27 cellular contexts compared by ENCODE assay signal in the genomic region with DNA sequence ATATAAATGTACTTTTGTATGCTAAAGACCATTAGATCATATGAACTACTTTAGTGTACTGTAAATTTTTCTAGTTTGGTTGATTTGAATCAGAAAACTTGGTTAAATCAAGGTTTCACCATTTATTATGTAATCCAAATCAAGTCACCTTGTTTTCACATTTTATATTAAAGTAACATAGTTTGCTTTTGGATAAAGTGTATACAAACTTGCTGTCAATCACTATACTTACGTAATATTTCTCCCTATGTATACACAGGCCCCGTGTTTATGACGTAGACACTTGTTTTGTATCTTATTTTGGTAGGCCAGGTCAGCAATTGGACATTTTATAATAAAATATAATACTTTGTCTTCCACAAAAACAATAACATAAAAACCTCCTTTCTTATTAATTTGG.
"Had no signal": no experiment of that assay in that cellular context is flagged by ENCODE, and none has a peak within 500 bp of the region (broad histone marks: within the 10 kb centered on the region; RNA-seq: fewer than 3 reads in every experiment).

No MANE protein-coding gene starts in this region.

- H3K4me1 Mint-ChIP-seq: endodermal cell, mesothelial cell of epicardium, neural crest cell had no signal

- H3K27ac ChIP-seq: colonic mucosa, epithelial cell of prostate, gastrocnemius medialis, parathyroid adenoma, thoracic aorta, tibial nerve had no signal

- FAIRE-seq: keratinocyte, urothelium cell line had no signal

- H3K4me3 Mint-ChIP-seq: dendritic cell treated with granulocyte-macrophage colony-stimulating factor and Interleukin-4, amounts not matched to agents 40 ng/mL and 50 ng/mL, for 4 days; endodermal cell; mesothelial cell of epicardium; naive B cell; natural killer cell treated with Interleukin-12 subunit alpha and Interleukin-12 subunit beta and Interleukin-15 and Interleukin-18, amount 100 ng/mL, for 72 hours; neural crest cell; stimulated activated naive B cell treated with anti-CD40 and anti-IgM and Interleukin-4, amounts not matched to agents 10 μg/mL and 1 μg/mL and 100 μg/mL, for 72 hours; stimulated activated naive CD8-positive, alpha-beta T cell treated with anti-CD3 and anti-CD28 coated beads, Interleukin-15, Interleukin-2, amounts not matched to agents 100 ng/mL and 50 ng/mL, for 24 hours had no signal

- H3K9me3 ChIP-seq: colonic mucosa, gastrocnemius medialis, mucosa of descending colon, thoracic aorta, upper lobe of left lung had no signal

- H3K9ac ChIP-seq: parathyroid adenoma had no signal

- ATAC-seq: gastrocnemius medialis; left lobe of liver; mucosa of descending colon; natural killer cell treated with Interleukin-12 subunit alpha and Interleukin-12 subunit beta and Interleukin-15 and Interleukin-18, amount 100 ng/mL, for 72 hours; sciatic nerve; stimulated activated naive B cell treated with anti-CD40 and anti-IgM and Interleukin-4, amounts not matched to agents 10 μg/mL and 1 μg/mL and 100 μg/mL, for 72 hours had no signal

- H3K27me3 Mint-ChIP-seq: dendritic cell treated with granulocyte-macrophage colony-stimulating factor and Interleukin-4, amounts not matched to agents 40 ng/mL and 50 ng/mL, for 4 days; naive B cell; natural killer cell treated with Interleukin-12 subunit alpha and Interleukin-12 subunit beta and Interleukin-15 and Interleukin-18, amount 100 ng/mL, for 72 hours; progenitor cell of endocrine pancreas; stimulated activated naive B cell treated with anti-CD40 and anti-IgM and Interleukin-4, amounts not matched to agents 10 μg/mL and 1 μg/mL and 100 μg/mL, for 72 hours; stimulated activated naive CD8-positive, alpha-beta T cell treated with anti-CD3 and anti-CD28 coated beads, Interleukin-15, Interleukin-2, amounts not matched to agents 100 ng/mL and 50 ng/mL, for 24 hours had no signal

- H3K27ac Mint-ChIP-seq: dendritic cell treated with granulocyte-macrophage colony-stimulating factor and Interleukin-4, amounts not matched to agents 40 ng/mL and 50 ng/mL, for 4 days; endodermal cell; mesothelial cell of epicardium; naive B cell; natural killer cell treated with Interleukin-12 subunit alpha and Interleukin-12 subunit beta and Interleukin-15 and Interleukin-18, amount 100 ng/mL, for 72 hours; progenitor cell of endocrine pancreas; stimulated activated naive B cell treated with anti-CD40 and anti-IgM and Interleukin-4, amounts not matched to agents 10 μg/mL and 1 μg/mL and 100 μg/mL, for 72 hours; stimulated activated naive CD8-positive, alpha-beta T cell treated with anti-CD3 and anti-CD28 coated beads, Interleukin-15, Interleukin-2, amounts not matched to agents 100 ng/mL and 50 ng/mL, for 24 hours had no signal

- H3K4me1 ChIP-seq: colonic mucosa, gastrocnemius medialis, parathyroid adenoma, tibial nerve, upper lobe of left lung had no signal

- H2AFZ ChIP-seq: parathyroid adenoma had no signal

- H3K27me3 ChIP-seq: colonic mucosa, gastrocnemius medialis, tibial nerve, upper lobe of left lung had no signal

- DNase-seq: colonic mucosa; effector CD8-positive, alpha-beta T cell; endodermal cell; foreskin fibroblast; gastrocnemius medialis; head of caudate nucleus; mesenchymal stem cell; mucosa of descending colon; naive B cell; stimulated activated CD4-positive, alpha-beta T cell treated with anti-CD3 and anti-CD28 coated beads, Interleukin-4, amount 100 ng/mL, for 4 hours; stimulated activated naive B cell treated with anti-CD40 and anti-IgM and Interleukin-4, amounts not matched to agents 10 μg/mL and 1 μg/mL and 100 μg/mL, for 72 hours; upper lobe of left lung had no signal

- H3K79me2 ChIP-seq: parathyroid adenoma had no signal

- H3K4me3 ChIP-seq: colonic mucosa, gastrocnemius medialis, lung, mucosa of descending colon, thoracic aorta, tibial nerve, upper lobe of left lung had no signal
